ENCODE assay signal across 10 cellular contexts in genomic region chr4:4856071-4857000, GRCh38. TPM values are rescaled to one million over a fixed set of nuclear protein-coding genes. Genes with fewer than 3 reads are reported as not detected.
DNase-seq lines count a peak whose midpoint lies in the region; ATAC-seq and TF ChIP-seq lines count a peak whose summit lies in the region.
"Had no signal": no experiment of that assay in that cellular context is flagged by ENCODE, and none has a peak within 500 bp of the region (broad histone marks: within the 10 kb centered on the region; RNA-seq: fewer than 3 reads in every experiment).

No MANE protein-coding gene starts in this region.

- ATAC-seq in left lung (no peak), HG03354 (IDR thresholded peaks at IDR 0.05; ENCODE audit: poor library complexity, severe bottlenecking, unreplicated experiment) (no peak), HG02870 (IDR thresholded peaks at IDR 0.05; ENCODE audit: unreplicated experiment) (no peak)

- peak overlapping the region; percentile 42 for H3K27ac Mint-ChIP-seq in activated naive CD4-positive, alpha-beta T cell treated with anti-CD3 and anti-CD28 coated beads, Interleukin-2, amount 10 ng/mL, durations not matched to agents 7 days and 5 days
- no peak overlapping the region for H3K27ac Mint-ChIP-seq in activated naive CD8-positive, alpha-beta T cell

- H3K9me3 ChIP-seq in left lung = no peaks in the 10 kb centered on the region

- H3K4me3 ChIP-seq in left lung (no peak overlapping the region), urinary bladder (ENCODE audit: low read depth, low read length) (peak overlapping the region; percentile 28)

- H3K27ac ChIP-seq in left lung = no peak overlapping the region
- no peak overlapping the region for H3K27ac ChIP-seq in urinary bladder (ENCODE audit: low read depth)

- TF ChIP-seq CTCF in left lung (IDR thresholded peaks at IDR 0.05) = no peak

- H3K4me3 Mint-ChIP-seq in activated naive CD4-positive, alpha-beta T cell treated with anti-CD3 and anti-CD28 coated beads, Interleukin-2, amount 10 ng/mL, durations not matched to agents 7 days and 5 days = peak overlapping the region; percentile 12
- H3K4me3 Mint-ChIP-seq in activated naive CD8-positive, alpha-beta T cell = peak overlapping the region; percentile 73

- peaks cover 2% of the 10 kb centered on the region for H3K9me3 Mint-ChIP-seq in activated naive CD4-positive, alpha-beta T cell treated with anti-CD3 and anti-CD28 coated beads, Interleukin-2, amount 10 ng/mL, durations not matched to agents 7 days and 5 days
- no peaks in the 10 kb centered on the region for H3K9me3 Mint-ChIP-seq in activated naive CD8-positive, alpha-beta T cell (ENCODE audit: low read depth)

- peaks cover 12 to 43% of the 10 kb centered on the region in 2 donors for H3K4me1 ChIP-seq in left lung
- H3K4me1 ChIP-seq in urinary bladder (ENCODE audit: insufficient read depth) = peaks cover 1% of the 10 kb centered on the region

- H3K36me3 ChIP-seq in left lung (no peaks in the 10 kb centered on the region), urinary bladder (ENCODE audit: insufficient read depth) (no peaks in the 10 kb centered on the region)

- CTCF ChIA-PET in activated naive CD4-positive, alpha-beta T cell treated with anti-CD3 and anti-CD28 coated beads, Interleukin-2, amount 10 ng/mL, durations not matched to agents 7 days and 5 days (lab: Charles Lee) = interaction anchor here (0.6 to 1.3 kb wide), 2 partner anchors 9 to 368 kb away, joined by 3 read pairs; no protein-coding TSS in a partner anchor

- intact Hi-C loops in left lung (cut with DNase I) = no loop called here

- peaks cover 83 to 100% of the 10 kb centered on the region in 2 donors for H3K27me3 ChIP-seq in left lung

- WGBS in urinary bladder = 10% methylated on average over 61 of the region's 61 CpGs

- peaks cover 84% of the 10 kb centered on the region for H3K27me3 Mint-ChIP-seq in activated naive CD4-positive, alpha-beta T cell treated with anti-CD3 and anti-CD28 coated beads, Interleukin-2, amount 10 ng/mL, durations not matched to agents 7 days and 5 days
- H3K27me3 Mint-ChIP-seq in activated naive CD8-positive, alpha-beta T cell = peaks cover 34% of the 10 kb centered on the region

- no peak for DNase-seq in activated naive CD4-positive, alpha-beta T cell treated with anti-CD3 and anti-CD28 coated beads, Interleukin-2, amount 10 ng/mL, durations not matched to agents 7 days and 5 days
- DNase-seq in activated naive CD4-positive, alpha-beta T cell (lab: John Stamatoyannopoulos, UW) = no peak
- DNase-seq in left lung (peak; percentile 22 to 68), NCI-H187 (lab: John Stamatoyannopoulos, UW) (no peak)
- DNase-seq: caudate nucleus, MV-4-11 had no signal

- peaks cover 29% of the 10 kb centered on the region for H3K4me1 Mint-ChIP-seq in activated naive CD4-positive, alpha-beta T cell treated with anti-CD3 and anti-CD28 coated beads, Interleukin-2, amount 10 ng/mL, durations not matched to agents 7 days and 5 days
- peaks cover 45% of the 10 kb centered on the region for H3K4me1 Mint-ChIP-seq in activated naive CD8-positive, alpha-beta T cell (ENCODE audit: low read depth)

- H3K36me3 Mint-ChIP-seq in activated naive CD4-positive, alpha-beta T cell treated with anti-CD3 and anti-CD28 coated beads, Interleukin-2, amount 10 ng/mL, durations not matched to agents 7 days and 5 days = peaks cover 11% of the 10 kb centered on the region
- H3K36me3 Mint-ChIP-seq in activated naive CD8-positive, alpha-beta T cell = no peaks in the 10 kb centered on the region

RNA-seq across cellular contexts. Expression of gene MSX1, which starts 3.1 kb away (rescaled TPM):
- 1 to 10 TPM; 2.0 to 2.9 TPM for total RNA-seq in left lung
- total RNA-seq in urinary bladder = 4.7 TPM
- polyA plus RNA-seq in urinary bladder = 15.2 TPM

Comparison
In these comparisons a context has a peak if more than half of its experiments do, and no peak if none do; other contexts are left out.
1. DNase-seq: peak in left lung (2 of 2); none in activated naive CD4-positive, alpha-beta T cell treated with anti-CD3 and anti-CD28 coated beads, Interleukin-2, amount 10 ng/mL, durations not matched to agents 7 days and 5 days (single experiment), activated naive CD4-positive, alpha-beta T cell (0 of 4) and NCI-H187 (0 of 2).